In genomic region chr9:20598367-20598766, GRCh38 we compare ENCODE assay signal across 34 cellular contexts. TPM values are rescaled to one million over a fixed set of nuclear protein-coding genes. Genes with fewer than 3 reads are reported as not detected.
DNase-seq lines count a peak whose midpoint lies in the region; ATAC-seq lines count a peak whose summit lies in the region.
"Had no signal": no experiment of that assay in that cellular context is flagged by ENCODE, and none has a peak within 500 bp of the region (broad histone marks: within the 10 kb centered on the region; RNA-seq: fewer than 3 reads in every experiment).

No MANE protein-coding gene starts in this region.

- no peaks in the 10 kb centered on the region for H3K27me3 Mint-ChIP-seq in T-helper 2 cell treated with Interferon-gamma antibody and Interleukin-4, amounts not matched to agents 5 μg/mL and 100 μg/mL, for 36 hours (ENCODE audit: low read depth)
- no peaks in the 10 kb centered on the region for H3K27me3 Mint-ChIP-seq in activated naive CD8-positive, alpha-beta T cell treated with anti-CD3 and anti-CD28 coated beads, Interleukin-2, amount 10 ng/mL, durations not matched to agents 7 days and 5 days
- H3K27me3 Mint-ChIP-seq in activated naive CD8-positive, alpha-beta T cell treated with anti-CD3 and anti-CD28 coated beads for 36 hours, result no peaks in the 10 kb centered on the region
- H3K27me3 Mint-ChIP-seq: type B pancreatic cell had no signal

- peak overlapping the region; percentile 72; the same call in 1 of the 2 replicates for H3K27ac ChIP-seq in SK-N-MC
- H3K27ac ChIP-seq: ascending aorta, C4-2B, gastroesophageal sphincter had no signal

- H3K36me3 ChIP-seq in SK-N-MC (ENCODE audit: insufficient read depth, low read length), result no peaks in the 10 kb centered on the region
- H3K36me3 ChIP-seq: ascending aorta, gastroesophageal sphincter, MG63 had no signal

- no peak for ATAC-seq in activated naive CD8-positive, alpha-beta T cell treated with anti-CD3 and anti-CD28 coated beads, Interleukin-2, amount 10 ng/mL, durations not matched to agents 7 days and 5 days (ENCODE audit: low read depth)
- no peak for ATAC-seq in left lobe of liver
- ATAC-seq in GM21737 (IDR thresholded peaks at IDR 0.05; ENCODE audit: unreplicated experiment), result no peak
- ATAC-seq: gastroesophageal sphincter; natural killer cell; stimulated activated effector memory CD8-positive, alpha-beta T cell treated with anti-CD3 and anti-CD28 coated beads, Interleukin-12 subunit alpha, Interleukin-12 subunit beta, amount 100 ng/mL, for 72 hours had no signal

- no peak for DNase-seq in T-helper 2 cell treated with Interferon-gamma antibody and Interleukin-4, amounts not matched to agents 5 μg/mL and 100 μg/mL, for 36 hours (ENCODE audit: low spot score)
- DNase-seq in T-helper 2 cell, result no peak
- no peak for DNase-seq in activated naive CD8-positive, alpha-beta T cell treated with anti-CD3 and anti-CD28 coated beads, Interleukin-2, amount 10 ng/mL, durations not matched to agents 7 days and 5 days
- no peak for DNase-seq in activated naive CD8-positive, alpha-beta T cell treated with anti-CD3 and anti-CD28 coated beads for 36 hours
- DNase-seq in SK-N-MC (ENCODE audit: low read depth, low spot score), result no peak
- DNase-seq in left lobe of liver (ENCODE audit: low spot score), result no peak
- no peak for DNase-seq in OCI-M1 (lab: John Stamatoyannopoulos, UW)
- DNase-seq: 8988T; activated naive CD4-positive, alpha-beta T cell treated with anti-CD3 and anti-CD28 coated beads, Interleukin-2, amount 50 U/mL, for 16 hours; Caco-2; DMS79; effector CD4-positive, alpha-beta T cell; GF-D8; KBM-7; natural killer cell; NCI-H1105 treated with DMSO at 0.1 percent for 48 hours; NCI-H187 treated with DMSO at 0.1 percent for 48 hours; NCI-H2171 treated with DMSO at 0.1 percent for 48 hours; NCI-H510A; occipital lobe; RPMI8226; SK-N-SH; stimulated activated CD4-positive, alpha-beta T cell treated with anti-CD3 and anti-CD28 coated beads, Interleukin-15, amount 100 ng/mL, for 24 hours; stimulated activated CD4-positive, alpha-beta T cell treated with anti-CD3 and anti-CD28 coated beads, Interleukin-4, amount 100 ng/mL, for 4 hours had no signal

- H3K9ac ChIP-seq in SK-N-MC (ENCODE audit: insufficient read length), result peak overlapping the region; percentile 29
- H3K9ac ChIP-seq: SK-N-SH had no signal

- POLR2A ChIA-PET in activated naive CD8-positive, alpha-beta T cell treated with anti-CD3 and anti-CD28 coated beads, Interleukin-2, amount 10 ng/mL, durations not matched to agents 7 days and 5 days (lab: Charles Lee), result no interaction called here

- peak overlapping the region; percentile 24 for H3K4me3 Mint-ChIP-seq in T-helper 2 cell treated with Interferon-gamma antibody and Interleukin-4, amounts not matched to agents 5 μg/mL and 100 μg/mL, for 36 hours
- H3K4me3 Mint-ChIP-seq in activated naive CD8-positive, alpha-beta T cell treated with anti-CD3 and anti-CD28 coated beads, Interleukin-2, amount 10 ng/mL, durations not matched to agents 7 days and 5 days, result peak overlapping the region; percentile 28
- H3K4me3 Mint-ChIP-seq in activated naive CD8-positive, alpha-beta T cell treated with anti-CD3 and anti-CD28 coated beads for 36 hours, result no peak overlapping the region
- H3K4me3 Mint-ChIP-seq: activated T-helper 1 cell treated with anti-CD3 and anti-CD28 coated beads, Interleukin-12 subunit alpha, Interleukin-12 subunit beta, Interleukin-2, Interleukin-4 antibody, amounts not matched to agents 30 ng/mL and 10 ng/mL and 1 ng/mL, durations not matched to agents 14 hours and 24 hours and 36 hours; natural killer cell; stimulated activated effector memory CD8-positive, alpha-beta T cell treated with anti-CD3 and anti-CD28 coated beads, Interleukin-12 subunit alpha, Interleukin-12 subunit beta, amount 100 ng/mL, for 72 hours; T-helper 1 cell treated with Interleukin-12 subunit alpha and Interleukin-12 subunit beta and Interleukin-4 antibody, amounts not matched to agents 30 μg/mL and 1 μg/mL, for 36 hours; type B pancreatic cell had no signal

- peaks cover 15% of the 10 kb centered on the region for H3K36me3 Mint-ChIP-seq in T-helper 2 cell treated with Interferon-gamma antibody and Interleukin-4, amounts not matched to agents 5 μg/mL and 100 μg/mL, for 36 hours (ENCODE audit: low read depth)
- H3K36me3 Mint-ChIP-seq in activated naive CD8-positive, alpha-beta T cell treated with anti-CD3 and anti-CD28 coated beads, Interleukin-2, amount 10 ng/mL, durations not matched to agents 7 days and 5 days, result peaks cover 51% of the 10 kb centered on the region
- H3K36me3 Mint-ChIP-seq in activated naive CD8-positive, alpha-beta T cell treated with anti-CD3 and anti-CD28 coated beads for 36 hours, result peaks cover 33% of the 10 kb centered on the region
- H3K36me3 Mint-ChIP-seq: natural killer cell; stimulated activated effector memory CD8-positive, alpha-beta T cell treated with anti-CD3 and anti-CD28 coated beads, Interleukin-12 subunit alpha, Interleukin-12 subunit beta, amount 100 ng/mL, for 72 hours had no signal

- peaks cover 47% of the 10 kb centered on the region for H3K4me1 Mint-ChIP-seq in T-helper 2 cell treated with Interferon-gamma antibody and Interleukin-4, amounts not matched to agents 5 μg/mL and 100 μg/mL, for 36 hours (ENCODE audit: low read depth)
- H3K4me1 Mint-ChIP-seq in activated naive CD8-positive, alpha-beta T cell treated with anti-CD3 and anti-CD28 coated beads, Interleukin-2, amount 10 ng/mL, durations not matched to agents 7 days and 5 days, result peaks cover 48% of the 10 kb centered on the region
- peaks cover 66% of the 10 kb centered on the region for H3K4me1 Mint-ChIP-seq in activated naive CD8-positive, alpha-beta T cell treated with anti-CD3 and anti-CD28 coated beads for 36 hours

- H3K27ac Mint-ChIP-seq in T-helper 2 cell treated with Interferon-gamma antibody and Interleukin-4, amounts not matched to agents 5 μg/mL and 100 μg/mL, for 36 hours, result no peak overlapping the region
- H3K27ac Mint-ChIP-seq in activated naive CD8-positive, alpha-beta T cell treated with anti-CD3 and anti-CD28 coated beads, Interleukin-2, amount 10 ng/mL, durations not matched to agents 7 days and 5 days, result no peak overlapping the region
- no peak overlapping the region for H3K27ac Mint-ChIP-seq in activated naive CD8-positive, alpha-beta T cell treated with anti-CD3 and anti-CD28 coated beads for 36 hours
- H3K27ac Mint-ChIP-seq: activated T-helper 1 cell treated with anti-CD3 and anti-CD28 coated beads, Interleukin-12 subunit alpha, Interleukin-12 subunit beta, Interleukin-2, Interleukin-4 antibody, amounts not matched to agents 30 ng/mL and 10 ng/mL and 1 ng/mL, durations not matched to agents 14 hours and 24 hours and 36 hours; stimulated activated effector memory CD8-positive, alpha-beta T cell treated with anti-CD3 and anti-CD28 coated beads, Interleukin-12 subunit alpha, Interleukin-12 subunit beta, amount 100 ng/mL, for 72 hours; T-helper 1 cell treated with Interleukin-12 subunit alpha and Interleukin-12 subunit beta and Interleukin-4 antibody, amounts not matched to agents 30 μg/mL and 1 μg/mL, for 36 hours; type B pancreatic cell had no signal

- 0 out of 2 replicates have a peak overlapping the region, but pooled peaks have one; percentile 11 for H3K4me3 ChIP-seq in SK-N-MC
- H3K4me3 ChIP-seq: ascending aorta, gastroesophageal sphincter, lung, MG63 had no signal

- no peaks in the 10 kb centered on the region for H3K9me3 Mint-ChIP-seq in T-helper 2 cell treated with Interferon-gamma antibody and Interleukin-4, amounts not matched to agents 5 μg/mL and 100 μg/mL, for 36 hours
- no peaks in the 10 kb centered on the region for H3K9me3 Mint-ChIP-seq in activated naive CD8-positive, alpha-beta T cell treated with anti-CD3 and anti-CD28 coated beads, Interleukin-2, amount 10 ng/mL, durations not matched to agents 7 days and 5 days
- H3K9me3 Mint-ChIP-seq in activated naive CD8-positive, alpha-beta T cell treated with anti-CD3 and anti-CD28 coated beads for 36 hours, result peaks cover 2% of the 10 kb centered on the region
- H3K9me3 Mint-ChIP-seq: activated T-helper 1 cell treated with anti-CD3 and anti-CD28 coated beads, Interleukin-12 subunit alpha, Interleukin-12 subunit beta, Interleukin-2, Interleukin-4 antibody, amounts not matched to agents 30 ng/mL and 10 ng/mL and 1 ng/mL, durations not matched to agents 14 hours and 24 hours and 36 hours; natural killer cell; stimulated activated effector memory CD8-positive, alpha-beta T cell treated with anti-CD3 and anti-CD28 coated beads, Interleukin-12 subunit alpha, Interleukin-12 subunit beta, amount 100 ng/mL, for 72 hours; T-helper 1 cell treated with Interleukin-12 subunit alpha and Interleukin-12 subunit beta and Interleukin-4 antibody, amounts not matched to agents 30 μg/mL and 1 μg/mL, for 36 hours; type B pancreatic cell had no signal

- H3K9me3 ChIP-seq in SK-N-MC (ENCODE audit: low read depth, low read length), result no peaks in the 10 kb centered on the region
- H3K9me3 ChIP-seq: ascending aorta, Caco-2, gastroesophageal sphincter, MG63, SK-N-SH had no signal

RNA-seq across cellular contexts. Expression of gene MLLT3, which starts 23.9 kb away (rescaled TPM):
- 100 to 1,000 TPM; 112 TPM for total RNA-seq in activated naive CD8-positive, alpha-beta T cell treated with anti-CD3 and anti-CD28 coated beads, Interleukin-2, amount 10 ng/mL, durations not matched to agents 7 days and 5 days
- 10 to 100 TPM; 68.0 to 69.9 TPM for total RNA-seq in activated naive CD8-positive, alpha-beta T cell treated with anti-CD3 and anti-CD28 coated beads for 36 hours
- total RNA-seq in left lobe of liver, result 2.0 TPM

Comparison
In these comparisons a context has a peak if more than half of its experiments do, and no peak if none do; other contexts are left out.
1. RNA of gene MLLT3, which starts 23.9 kb away (total RNA-seq): 112 TPM in activated naive CD8-positive, alpha-beta T cell treated with anti-CD3 and anti-CD28 coated beads, Interleukin-2, amount 10 ng/mL, durations not matched to agents 7 days and 5 days and 68.0 to 69.9 TPM in activated naive CD8-positive, alpha-beta T cell treated with anti-CD3 and anti-CD28 coated beads for 36 hours; 2.0 TPM in left lobe of liver (single experiment); every median in the first group is over 10 times any median in the second.